8 cellular contexts compared by ENCODE assay signal in genomic region chr7:130009848-130010688, GRCh38. TPM values are rescaled to one million over a fixed set of nuclear protein-coding genes. Genes with fewer than 3 reads are reported as not detected.
DNase-seq lines count a peak whose midpoint lies in the region; ATAC-seq, FAIRE-seq and TF ChIP-seq lines count a peak whose summit lies in the region.

No MANE protein-coding gene starts in this region.

- no peak for TF ChIP-seq POLR2A in A549 (IDR thresholded peaks at IDR 0.05; ENCODE audit: low read length)

- intact Hi-C loops in A673 (cut with micrococcal nuclease; ENCODE audit: unreplicated experiment): loop anchor here (1.0 to 10.0 kb wide), 3 partner anchors 180 to 635 kb away; no protein-coding TSS in a partner anchor

- no peaks in the 10 kb centered on the region for H3K27me3 ChIP-seq in A673 (replicated peaks; ENCODE audit: insufficient read depth, low read depth, low read length, poor library complexity)

- H3K4me2 ChIP-seq in A549: peak overlapping the region; percentile 55

- H3K27ac ChIP-seq in A549 (peak overlapping the region; percentile 78 to 92), A673 (ENCODE audit: low read depth, low read length, poor library complexity, severe bottlenecking) (no peak overlapping the region)

- POLR2A ChIA-PET in A549 (lab: Yijun Ruan, JAX) (interaction anchor here (0.6 to 2.3 kb wide), 13 partner anchors 40 to 290 kb away, joined by 3 to 12 read pairs (median 5); no protein-coding TSS in a partner anchor), A673 (lab: Charles Lee; ENCODE audit: low non-redundant PET) (interaction anchor here (0.7 kb wide), 1 partner anchor 51 kb away, joined by 4 read pairs; no protein-coding TSS in a partner anchor)

- DNase-seq in A549 (ENCODE audit: low read depth in 1 of 2, low spot score in 1 of 2): peak; percentile 67 to 91
- DNase-seq in UCSD-AML1 (lab: John Stamatoyannopoulos, UW; ENCODE audit: unreplicated experiment): peak; percentile 23
- peak; percentile 83 for DNase-seq in fibroblast of villous mesenchyme (ENCODE audit: low read depth)
- peak; percentile 14 for DNase-seq in stimulated activated naive B cell treated with anti-CD40 and anti-IgM and Interleukin-4, amounts not matched to agents 10 μg/mL and 1 μg/mL and 100 μg/mL, for 72 hours
- DNase-seq in A673 (ENCODE audit: low spot score): no peak

- no peaks in the 10 kb centered on the region for H3K9me3 Mint-ChIP-seq in stimulated activated naive B cell treated with anti-CD40 and anti-IgM and Interleukin-4, amounts not matched to agents 10 μg/mL and 1 μg/mL and 100 μg/mL, for 72 hours

- H3K4me3 ChIP-seq in A549 (no peak overlapping the region), fibroblast of villous mesenchyme (ENCODE audit: low read depth, low read length) (no peak overlapping the region), A673 (ENCODE audit: low read depth, low read length, poor library complexity, severe bottlenecking) (no peak overlapping the region)

- BruUV-seq in A673 (replicated peaks; lab: Mats Ljungman, UMichigan): no TSS peak

- TF ChIP-seq EP300 in A549 (IDR thresholded peaks at IDR 0.05): peak in 1 of 2 experiments; percentile 34; a peak in 3 of 5 replicates

- H3K4me1 Mint-ChIP-seq in stimulated activated naive B cell treated with anti-CD40 and anti-IgM and Interleukin-4, amounts not matched to agents 10 μg/mL and 1 μg/mL and 100 μg/mL, for 72 hours: peaks cover 14 to 26% of the 10 kb centered on the region in 2 donors

- ATAC-seq in A549 (peak; percentile 84 to 87), GM18861 (IDR thresholded peaks at IDR 0.05; ENCODE audit: unreplicated experiment) (peak; percentile 33), HG03108 (IDR thresholded peaks at IDR 0.05; ENCODE audit: unreplicated experiment) (peak; percentile 32), HG02571 (IDR thresholded peaks at IDR 0.05; ENCODE audit: unreplicated experiment) (no peak)
- peak; percentile 65 to 67 for ATAC-seq in stimulated activated naive B cell treated with anti-CD40 and anti-IgM and Interleukin-4, amounts not matched to agents 10 μg/mL and 1 μg/mL and 100 μg/mL, for 72 hours (replicated peaks)

- peaks cover 27% of the 10 kb centered on the region for H3K4me1 ChIP-seq in A549
- no peaks in the 10 kb centered on the region for H3K4me1 ChIP-seq in A673 (ENCODE audit: insufficient read depth, low read length, poor library complexity, severe bottlenecking)

- no peaks in the 10 kb centered on the region for H3K36me3 ChIP-seq in A673 (ENCODE audit: insufficient read depth, low read length, poor library complexity, severe bottlenecking)

- no peak for TF ChIP-seq RAD21 in A549 (conservative IDR thresholded peaks at IDR 0.05 in 1 of 2, IDR thresholded peaks at IDR 0.05 in 1 of 2)

- CTCF ChIA-PET in A549 (lab: Yijun Ruan, JAX) (interaction anchor here (0.5 to 14.2 kb wide), 56 partner anchors 8 to 792 kb away, joined by 3 to 212 read pairs (median 4); partner anchors contain the start of genes KLHDC10 and UBE2H), A673 (lab: Charles Lee) (interaction anchor here (0.5 to 2.0 kb wide), 11 partner anchors 26 to 900 kb away, joined by 3 to 17 read pairs (median 4); no protein-coding TSS in a partner anchor)

- no peaks in the 10 kb centered on the region for H3K36me3 Mint-ChIP-seq in stimulated activated naive B cell treated with anti-CD40 and anti-IgM and Interleukin-4, amounts not matched to agents 10 μg/mL and 1 μg/mL and 100 μg/mL, for 72 hours

- H3K27ac Mint-ChIP-seq in stimulated activated naive B cell treated with anti-CD40 and anti-IgM and Interleukin-4, amounts not matched to agents 10 μg/mL and 1 μg/mL and 100 μg/mL, for 72 hours: peak overlapping the region; percentile 91

- no peaks in the 10 kb centered on the region for H3K27me3 Mint-ChIP-seq in stimulated activated naive B cell treated with anti-CD40 and anti-IgM and Interleukin-4, amounts not matched to agents 10 μg/mL and 1 μg/mL and 100 μg/mL, for 72 hours

- WGBS in A549 (ENCODE audit: missing lambda C conversion rate): 25% methylated on average over 9 of the region's 9 CpGs

- H3K4me3 Mint-ChIP-seq in stimulated activated naive B cell treated with anti-CD40 and anti-IgM and Interleukin-4, amounts not matched to agents 10 μg/mL and 1 μg/mL and 100 μg/mL, for 72 hours: peak overlapping the region in 1 of 2 donors; percentile 9

- FAIRE-seq in A549 (lab: Jason Lieb, UNC): peak; percentile 28

- no peaks in the 10 kb centered on the region for H3K9me3 ChIP-seq in A549
- no peaks in the 10 kb centered on the region for H3K9me3 ChIP-seq in A673 (ENCODE audit: low read depth, low read length, poor library complexity, severe bottlenecking)

- TF ChIP-seq CTCF in A549 (IDR thresholded peaks at IDR 0.05): no peak
- TF ChIP-seq CTCF in fibroblast of villous mesenchyme (IDR thresholded peaks at IDR 0.05; ENCODE audit: insufficient read depth, low read depth, low read length): no peak
- TF ChIP-seq CTCF in A673 (conservative IDR thresholded peaks at IDR 0.05; ENCODE audit: low read depth, low read length): no peak

TF ChIP-seq in A549, 52 proteins besides CTCF, POLR2A, EP300 and RAD21 (continues in another document):
- TF ChIP-seq BHLHE40 (IDR thresholded peaks at IDR 0.05; ENCODE audit: low read depth, low read length) (peak; percentile 72), FOSL2 (IDR thresholded peaks at IDR 0.05) (peak; percentile 61; the same call in 1 of the 2 replicates), FOSL2 (CRISPR knock-in tag; IDR thresholded peaks at IDR 0.05) (peak; percentile 90), ZSCAN20 (CRISPR knock-in tag; IDR thresholded peaks at IDR 0.05) (no peak), POLR2AphosphoS2 (conservative IDR thresholded peaks at IDR 0.05; ENCODE audit: low read length) (no peak), HEYL (CRISPR knock-in tag; IDR thresholded peaks at IDR 0.05) (no peak), USF2 (IDR thresholded peaks at IDR 0.05) (peak; percentile 33; the same call in 1 of the 2 replicates), E2F6 (IDR thresholded peaks at IDR 0.05; ENCODE audit: borderline replicate concordance, low read depth) (0 out of 2 replicates have a peak, but pooled peaks have one; percentile 20), JUNB (IDR thresholded peaks at IDR 0.05) (peak; percentile 88), SREBF2 (IDR thresholded peaks at IDR 0.05) (no peak), EHMT2 (IDR thresholded peaks at IDR 0.05; ENCODE audit: low read depth) (no peak), TP53 (CRISPR knock-in tag; IDR thresholded peaks at IDR 0.05) (no peak), ZNF302 (CRISPR knock-in tag; IDR thresholded peaks at IDR 0.05) (peak; percentile 40; the same call in 1 of the 2 replicates), MAZ (IDR thresholded peaks at IDR 0.05; ENCODE audit: borderline replicate concordance, low read depth, low read length) (no peak), GATA3 (IDR thresholded peaks at IDR 0.05; ENCODE audit: borderline replicate concordance) (peak; percentile 32), TFCP2L1 (CRISPR knock-in tag; IDR thresholded peaks at IDR 0.05) (no peak), ZC3H11A (IDR thresholded peaks at IDR 0.05) (no peak), HOXB5 (CRISPR knock-in tag; IDR thresholded peaks at IDR 0.05) (peak; percentile 49; the same call in 1 of the 2 replicates), NR3C1 (IDR thresholded peaks at IDR 0.05) (no peak), KDM1A (IDR thresholded peaks at IDR 0.05; ENCODE audit: low read depth) (no peak), CHD2 (IDR thresholded peaks at IDR 0.05; ENCODE audit: low read length, partially characterized antibody) (no peak), CHD4 (IDR thresholded peaks at IDR 0.05; ENCODE audit: borderline replicate concordance) (no peak), MYC (IDR thresholded peaks at IDR 0.05; ENCODE audit: borderline replicate concordance, low read length) (no peak; the same call in 1 of the 2 replicates), CBX2 (IDR thresholded peaks at IDR 0.05; ENCODE audit: borderline replicate concordance, low read depth) (no peak), FOSB (CRISPR knock-in tag; IDR thresholded peaks at IDR 0.05) (peak; percentile 13; the same call in 1 of the 2 replicates), RARB (CRISPR knock-in tag; IDR thresholded peaks at IDR 0.05) (no peak), FOXS1 (CRISPR knock-in tag; IDR thresholded peaks at IDR 0.05) (peak; percentile 12; the same call in 1 of the 2 replicates), HDAC2 (IDR thresholded peaks at IDR 0.05) (no peak)

RNA-seq across cellular contexts. Expression of gene ZC3HC1, which starts 41.1 kb away (rescaled TPM):
- polyA plus RNA-seq in A549 (2011; rRNA removed) (35.6 and 38.6 TPM in 2 replicates), A549 (2017; fragmentation: RNase III; extraction: RNeasy Plus Mini Kit Qiagen cat#74134 plus additional on column Dnase treatment) (24.7 to 25.8 TPM (median 25.6 TPM) in 3 replicates)
- polyA plus RNA-seq in A549 (2012; cell fraction: cytosol; rRNA removed): 27.8 and 29.0 TPM in 2 replicates
- polyA plus RNA-seq in A549 (2012; cell fraction: nucleus; rRNA removed): 37.8 and 43.8 TPM in 2 replicates
- 36.0 and 36.4 TPM in 2 replicates for polyA minus RNA-seq in A549 (2011; rRNA and poly(A)+ RNA removed)
- total RNA-seq in fibroblast of villous mesenchyme (12.2 and 16.4 TPM in 2 replicates), A673 (2021) (34.1 and 40.7 TPM in 2 replicates)

RNA-seq across cellular contexts. Expression of gene UBE2H, which starts 57.3 kb away (rescaled TPM):
- polyA plus RNA-seq in A549 (2011; rRNA removed): 99.2 and 119 TPM in 2 replicates
- polyA plus RNA-seq in A549 (2012; cell fraction: cytosol; rRNA removed): 20.6 and 26.7 TPM in 2 replicates
- polyA plus RNA-seq in A549 (2012; cell fraction: nucleus; rRNA removed): 20.0 and 30.7 TPM in 2 replicates
- polyA plus RNA-seq in A549 (2017; fragmentation: RNase III; extraction: RNeasy Plus Mini Kit Qiagen cat#74134 plus additional on column Dnase treatment): 61.4 to 73.5 TPM (median 69.9 TPM) in 3 replicates
- polyA minus RNA-seq in A549 (2011; rRNA and poly(A)+ RNA removed): 47.4 and 49.8 TPM in 2 replicates
- 48.6 and 69.1 TPM in 2 replicates for total RNA-seq in fibroblast of villous mesenchyme
- total RNA-seq in A673 (2021): 28.8 and 35.2 TPM in 2 replicates
